ENCODE assay signal across 8 cellular contexts in genomic region chr1:214331827-214332423, GRCh38. TPM values are rescaled to one million over a fixed set of nuclear protein-coding genes. Genes with fewer than 3 reads are reported as not detected.
A peak's percentile ranks its signal among the peaks of the same experiment; 100 is the strongest.
DNase-seq lines count a peak whose midpoint lies in the region; ATAC-seq and TF ChIP-seq lines count a peak whose summit lies in the region.

No MANE protein-coding gene starts in this region.

- no peak overlapping the region for H3K4me3 ChIP-seq in AG04450 (ENCODE audit: low read depth, low read length)
- no peak overlapping the region for H3K4me3 ChIP-seq in astrocyte of the cerebellum (ENCODE audit: low read depth, low read length)

- H3K9me3 ChIP-seq in AG04450 (ENCODE audit: control insufficient read depth, insufficient read depth, low read length) = no peaks in the 10 kb centered on the region

- no peak for ATAC-seq in GM21447 (IDR thresholded peaks at IDR 0.05; ENCODE audit: unreplicated experiment)

- CTCF ChIA-PET in AG04450 (lab: Charles Lee) = interaction anchor here (0.6 to 13.4 kb wide), 85 partner anchors 8 to 1268 kb away, joined by 3 to 435 read pairs (median 6); partner anchors contain the start of genes CENPF and PTPN14

- TF ChIP-seq CTCF in AG04450 (IDR thresholded peaks at IDR 0.05; ENCODE audit: low read depth, low read length) = peak; percentile 83
- TF ChIP-seq CTCF in GM12874 (IDR thresholded peaks at IDR 0.05; ENCODE audit: insufficient read depth, low read depth, low read length) = peak; percentile 92
- TF ChIP-seq CTCF in astrocyte of the cerebellum (IDR thresholded peaks at IDR 0.05; ENCODE audit: low read depth, low read length, missing control alignments) = peak; percentile 90

- DNase-seq in AG04450 (ENCODE audit: low read depth, low spot score) (no peak), HK-2 (ENCODE audit: unreplicated experiment) (peak; percentile 69), SKM-1 treated with dmso at 0.1 percent for 144 hours (lab: John Stamatoyannopoulos, UW; ENCODE audit: unreplicated experiment) (peak; percentile 52), astrocyte of the cerebellum (ENCODE audit: low read depth) (no peak), kidney glomerular epithelial cell (lab: John Stamatoyannopoulos, UW) (peak; percentile 26)
- DNase-seq in stimulated activated CD4-positive, alpha-beta T cell treated with anti-CD3 and anti-CD28 coated beads, TNF-alpha, amount 100 ng/mL, for 48 hours (ENCODE audit: low read depth in 3 of 3) = peak; percentile 26 to 53 (median 35)

- POLR2A ChIA-PET in AG04450 (lab: Yijun Ruan, JAX) = no interaction called here

- H3K27ac ChIP-seq in AG04450 (ENCODE audit: low read depth, low read length) = no peak overlapping the region

- in situ Hi-C loops in astrocyte of the cerebellum (cut with HindIII; ENCODE audit: low sequenced_read_pairs) = loop anchor here (25.0 kb wide), 2 partner anchors 255 to 1245 kb away; no protein-coding TSS in a partner anchor

- no peaks in the 10 kb centered on the region for H3K27me3 ChIP-seq in AG04450 (ENCODE audit: control insufficient read depth, insufficient read depth, low read length)

RNA-seq across cellular contexts. Expression of gene SMYD2, which starts 51.0 kb away (rescaled TPM):
- 47.6 and 54.7 TPM in 2 replicates for polyA plus RNA-seq in AG04450 (2011; rRNA removed)
- polyA minus RNA-seq in AG04450 (2011; rRNA and poly(A)+ RNA removed) = 23.2 and 27.5 TPM in 2 replicates

Comparison
In these comparisons a context has a peak if more than half of its experiments do, and no peak if none do; other contexts are left out.
1. DNase-seq: peak in HK-2 (single experiment), SKM-1 treated with dmso at 0.1 percent for 144 hours (single experiment), kidney glomerular epithelial cell (single experiment) and stimulated activated CD4-positive, alpha-beta T cell treated with anti-CD3 and anti-CD28 coated beads, TNF-alpha, amount 100 ng/mL, for 48 hours (3 of 3); none in AG04450 (single experiment) and astrocyte of the cerebellum (single experiment).
2. Peak in every context shown above with its lines, with median percentiles within 50 percentile points of each other: CTCF ChIP-seq.